ENCODE assay signal across 1 cellular context in genomic region chr17:79777166-79777843, GRCh38.
TF ChIP-seq lines count a peak whose summit lies in the region.

No MANE protein-coding gene starts in this region.

TF ChIP-seq in HepG2, 621 proteins besides CTCF, POLR2A, EP300 and RAD21 (continued from another document and continues in another):
- TF ChIP-seq ADNP (CRISPR knock-in tag; IDR thresholded peaks at IDR 0.05) (no peak), ZGPAT (CRISPR knock-in tag; IDR thresholded peaks at IDR 0.05) (peak; percentile 15; the same call in 1 of the 2 replicates), THRA (CRISPR knock-in tag; IDR thresholded peaks at IDR 0.05; ENCODE audit: borderline replicate concordance) (no peak), JDP2 (CRISPR knock-in tag; IDR thresholded peaks at IDR 0.05; ENCODE audit: borderline replicate concordance) (no peak), SUZ12 (IDR thresholded peaks at IDR 0.05; ENCODE audit: low read depth, low read length) (no peak), ATRX (CRISPR knock-in tag; IDR thresholded peaks at IDR 0.05; ENCODE audit: borderline replicate concordance) (no peak), CREBL2 (CRISPR knock-in tag; IDR thresholded peaks at IDR 0.05; ENCODE audit: borderline replicate concordance) (no peak), ZNF180 (CRISPR knock-in tag; IDR thresholded peaks at IDR 0.05; ENCODE audit: borderline replicate concordance, low read depth) (no peak), ZNF382 (CRISPR knock-in tag; IDR thresholded peaks at IDR 0.05; ENCODE audit: borderline replicate concordance) (no peak), EED (CRISPR knock-in tag; IDR thresholded peaks at IDR 0.05) (no peak), ATAD3A (CRISPR knock-in tag; IDR thresholded peaks at IDR 0.05) (no peak), CHCHD3 (CRISPR knock-in tag; IDR thresholded peaks at IDR 0.05) (no peak), SAFB2 (CRISPR knock-in tag; IDR thresholded peaks at IDR 0.05; ENCODE audit: borderline replicate concordance, low read depth) (no peak), HOXA9 (CRISPR knock-in tag; IDR thresholded peaks at IDR 0.05; ENCODE audit: borderline replicate concordance) (no peak), FOXA3 (CRISPR knock-in tag; IDR thresholded peaks at IDR 0.05) (no peak), ZNF720 (CRISPR knock-in tag; IDR thresholded peaks at IDR 0.05) (no peak), ERF (CRISPR knock-in tag; IDR thresholded peaks at IDR 0.05) (no peak), HNF4G (IDR thresholded peaks at IDR 0.05; ENCODE audit: borderline replicate concordance, low read depth, low read length) (no peak; the same call in 1 of the 2 replicates), HNF4G (CRISPR knock-in tag; IDR thresholded peaks at IDR 0.05; ENCODE audit: borderline replicate concordance, low read depth) (peak; percentile 18; the same call in 1 of the 2 replicates), ZNF737 (CRISPR knock-in tag; IDR thresholded peaks at IDR 0.05; ENCODE audit: borderline replicate concordance) (no peak), GATA4 (IDR thresholded peaks at IDR 0.05; ENCODE audit: borderline replicate concordance, low read depth) (0 out of 2 replicates have a peak, but pooled peaks have one; percentile 29), SETDB1 (CRISPR knock-in tag; IDR thresholded peaks at IDR 0.05; ENCODE audit: borderline replicate concordance) (no peak; the same call in 1 of the 2 replicates), NR2F2 (IDR thresholded peaks at IDR 0.05; ENCODE audit: borderline replicate concordance, low read depth) (peak; percentile 16; the same call in 1 of the 2 replicates), REPIN1 (CRISPR knock-in tag; IDR thresholded peaks at IDR 0.05; ENCODE audit: borderline replicate concordance, low read depth) (no peak), MTA3 (CRISPR knock-in tag; IDR thresholded peaks at IDR 0.05) (no peak), PAXIP1 (CRISPR knock-in tag; conservative IDR thresholded peaks at IDR 0.05) (0 out of 2 replicates have a peak, but pooled peaks have one; percentile 34), FOXK1 (CRISPR knock-in tag; IDR thresholded peaks at IDR 0.05; ENCODE audit: borderline replicate concordance, low read depth) (no peak), ZNF816 (CRISPR knock-in tag; IDR thresholded peaks at IDR 0.05; ENCODE audit: borderline replicate concordance) (no peak), ZNF788 (CRISPR knock-in tag; IDR thresholded peaks at IDR 0.05; ENCODE audit: borderline replicate concordance) (no peak), MZF1 (CRISPR knock-in tag; IDR thresholded peaks at IDR 0.05; ENCODE audit: borderline replicate concordance) (no peak), PREB (CRISPR knock-in tag; IDR thresholded peaks at IDR 0.05) (no peak), ZNF468 (CRISPR knock-in tag; IDR thresholded peaks at IDR 0.05) (no peak), ARNT2 (CRISPR knock-in tag; IDR thresholded peaks at IDR 0.05; ENCODE audit: low read depth) (0 out of 2 replicates have a peak, but pooled peaks have one; percentile 2), ZBTB25 (CRISPR knock-in tag; IDR thresholded peaks at IDR 0.05) (no peak), FOXP4 (CRISPR knock-in tag; IDR thresholded peaks at IDR 0.05) (no peak), FOXM1 (CRISPR knock-in tag; IDR thresholded peaks at IDR 0.05) (no peak), ZNF12 (CRISPR knock-in tag; IDR thresholded peaks at IDR 0.05) (no peak), TBL1XR1 (IDR thresholded peaks at IDR 0.05; ENCODE audit: borderline replicate concordance, low read length, partially characterized antibody) (no peak), KAT2B (IDR thresholded peaks at IDR 0.05; ENCODE audit: borderline replicate concordance, low read depth, low read length) (no peak), MAFF (IDR thresholded peaks at IDR 0.05; ENCODE audit: low read depth, low read length) (no peak), RBFOX2 (IDR thresholded peaks at IDR 0.05; ENCODE audit: low read depth, low read length) (peak; percentile 63), GMEB2 (CRISPR knock-in tag; IDR thresholded peaks at IDR 0.05; ENCODE audit: low read depth) (no peak), ZNF7 (CRISPR knock-in tag; IDR thresholded peaks at IDR 0.05) (no peak), MYPOP (CRISPR knock-in tag; IDR thresholded peaks at IDR 0.05) (peak; percentile 40; the same call in 1 of the 2 replicates), RERE (CRISPR knock-in tag; IDR thresholded peaks at IDR 0.05; ENCODE audit: low read depth) (no peak), ZNF484 (CRISPR knock-in tag; IDR thresholded peaks at IDR 0.05; ENCODE audit: borderline replicate concordance, low read depth) (no peak)
